Comparison of ENCODE assay signal across 2 cellular contexts in genomic region chr11:110409174-110409573, GRCh38.
TF ChIP-seq lines count a peak whose summit lies in the region.

No MANE protein-coding gene starts in this region.

TF ChIP-seq in K562, 482 proteins besides CTCF, POLR2A, EP300 and RAD21:
- TF ChIP-seq CEBPB (tag; IDR thresholded peaks at IDR 0.05) = peak; percentile 55; the same call in 1 of the 2 replicates
- TF ChIP-seq FUS (optimal IDR thresholded peaks at IDR 0.05; ENCODE audit: low read depth, low read length) = no peak
- TF ChIP-seq CEBPG (CRISPR knock-in tag; IDR thresholded peaks at IDR 0.05) = no peak
- TF ChIP-seq CEBPG (tag; conservative IDR thresholded peaks at IDR 0.05 in 1 of 2, IDR thresholded peaks at IDR 0.05 in 1 of 2) = 0 out of 4 replicates have a peak, but pooled peaks have one; percentile 7 to 14
- TF ChIP-seq ZBTB49 (CRISPR knock-in tag; IDR thresholded peaks at IDR 0.05; ENCODE audit: borderline replicate concordance) = no peak

TF ChIP-seq in HepG2, 621 proteins besides CTCF, POLR2A, EP300 and RAD21:
- TF ChIP-seq RARA (CRISPR knock-in tag; IDR thresholded peaks at IDR 0.05) = 0 out of 2 replicates have a peak, but pooled peaks have one; percentile 34
- TF ChIP-seq CEBPB (IDR thresholded peaks at IDR 0.05; ENCODE audit: borderline replicate concordance, low read depth, low read length) = peak; percentile 50; the same call in 1 of the 2 replicates
- no peak for TF ChIP-seq PRPF4 (IDR thresholded peaks at IDR 0.05; ENCODE audit: low read depth, low read length, poor library complexity, severe bottlenecking)
- 0 out of 2 replicates have a peak, but pooled peaks have one; percentile 6 for TF ChIP-seq CEBPG (CRISPR knock-in tag; IDR thresholded peaks at IDR 0.05)
